ENCODE assay signal across 31 cellular contexts in genomic region chr20:42150230-42150629, GRCh38.
"Had no signal": no experiment of that assay in that cellular context is flagged by ENCODE, and none has a peak within 500 bp of the region (broad histone marks: within the 10 kb centered on the region; RNA-seq: fewer than 3 reads in every experiment).

No MANE protein-coding gene starts in this region.

- H3K27ac ChIP-seq: coronary artery, esophagus squamous epithelium, left lung, neutrophil, parathyroid adenoma, suprapubic skin, transverse colon, upper lobe of right lung, vagina had no signal

- H3K79me2 ChIP-seq: parathyroid adenoma had no signal

- H3K4me2 ChIP-seq: smooth muscle cell had no signal

- H3K36me3 ChIP-seq: esophagus squamous epithelium, left lung, neutrophil, suprapubic skin, transverse colon, upper lobe of right lung, vagina had no signal

- ATAC-seq: left lung; mucosa of descending colon; natural killer cell treated with Interleukin-12 subunit alpha and Interleukin-12 subunit beta and Interleukin-15 and Interleukin-18, amount 100 ng/mL, for 72 hours; sciatic nerve; stimulated activated naive CD8-positive, alpha-beta T cell treated with anti-CD3 and anti-CD28 coated beads, Interleukin-15, amount 100 ng/mL, for 72 hours; upper lobe of right lung had no signal

- H3K4me3 ChIP-seq: coronary artery, esophagus squamous epithelium, left lung, mucosa of descending colon, smooth muscle cell, suprapubic skin, transverse colon, upper lobe of right lung, vagina had no signal

- H3K27me3 ChIP-seq: left lung, neutrophil, suprapubic skin, transverse colon, upper lobe of right lung, vagina had no signal

- H3K4me1 Mint-ChIP-seq: mesothelial cell of epicardium; naive B cell; neural crest cell; stimulated activated naive CD8-positive, alpha-beta T cell treated with anti-CD3 and anti-CD28 coated beads, Interleukin-15, amount 100 ng/mL, for 72 hours had no signal

- H3K36me3 Mint-ChIP-seq: mesothelial cell of epicardium; naive B cell; natural killer cell treated with Interleukin-12 subunit alpha and Interleukin-12 subunit beta and Interleukin-15 and Interleukin-18, amount 100 ng/mL, for 72 hours had no signal

- H2AFZ ChIP-seq: parathyroid adenoma had no signal

- H3K27me3 Mint-ChIP-seq: naive B cell; natural killer cell treated with Interleukin-12 subunit alpha and Interleukin-12 subunit beta and Interleukin-15 and Interleukin-18, amount 100 ng/mL, for 72 hours; progenitor cell of endocrine pancreas; stimulated activated naive CD8-positive, alpha-beta T cell treated with anti-CD3 and anti-CD28 coated beads, Interleukin-15, amount 100 ng/mL, for 72 hours had no signal

- H3K4me3 Mint-ChIP-seq: mesothelial cell of epicardium; naive B cell; natural killer cell treated with Interleukin-12 subunit alpha and Interleukin-12 subunit beta and Interleukin-15 and Interleukin-18, amount 100 ng/mL, for 72 hours; neural crest cell; stimulated activated naive CD8-positive, alpha-beta T cell treated with anti-CD3 and anti-CD28 coated beads, Interleukin-15, amount 100 ng/mL, for 72 hours had no signal

- H3K9ac ChIP-seq: parathyroid adenoma had no signal

- H3K4me1 ChIP-seq: esophagus squamous epithelium, left lung, parathyroid adenoma, suprapubic skin, transverse colon, upper lobe of right lung, vagina had no signal

- DNase-seq: dermis blood vessel endothelial cell; effector memory CD4-positive, alpha-beta T cell; erythroblast; esophagus squamous epithelium; foreskin melanocyte; head of caudate nucleus; kidney; mesenchymal stem cell; mucosa of descending colon; naive B cell; stimulated activated CD4-positive, alpha-beta T cell treated with anti-CD3 and anti-CD28 coated beads, Interleukin-12 subunit alpha, Interleukin-12 subunit beta, amount 100 ng/mL, for 4 hours; stimulated activated CD4-positive, alpha-beta T cell treated with anti-CD3 and anti-CD28 coated beads, Interleukin-1b, Interleukin-23, amount 100 ng/mL, for 48 hours; stimulated activated CD4-positive, alpha-beta T cell treated with anti-CD3 and anti-CD28 coated beads, Interleukin-4, amount 100 ng/mL, for 1 hour; stimulated activated CD8-positive, alpha-beta memory T cell treated with anti-CD3 and anti-CD28 coated beads, Interleukin-4, amount 100 ng/mL, for 48 hours; stimulated activated naive CD4-positive, alpha-beta T cell; stimulated activated naive CD8-positive, alpha-beta T cell treated with anti-CD3 and anti-CD28 coated beads, Interleukin-15, amount 100 ng/mL, for 72 hours; transverse colon; upper lobe of right lung had no signal

- H3K9me3 ChIP-seq: esophagus squamous epithelium, left lung, mucosa of descending colon, neutrophil, suprapubic skin, transverse colon, upper lobe of right lung, vagina had no signal

- H3K9me3 Mint-ChIP-seq: neural crest cell had no signal

- FAIRE-seq: endometrium, kidney had no signal

- H3K27ac Mint-ChIP-seq: mesothelial cell of epicardium; natural killer cell treated with Interleukin-12 subunit alpha and Interleukin-12 subunit beta and Interleukin-15 and Interleukin-18, amount 100 ng/mL, for 72 hours; progenitor cell of endocrine pancreas; stimulated activated naive CD8-positive, alpha-beta T cell treated with anti-CD3 and anti-CD28 coated beads, Interleukin-15, amount 100 ng/mL, for 72 hours had no signal
